In genomic region chrX:54934058-54934457, GRCh38 we compare ENCODE assay signal across 8 cellular contexts. TPM values are rescaled to one million over a fixed set of nuclear protein-coding genes. Genes with fewer than 3 reads are reported as not detected.
"Had no signal": no experiment of that assay in that cellular context is flagged by ENCODE, and none has a peak within 500 bp of the region (broad histone marks: within the 10 kb centered on the region; RNA-seq: fewer than 3 reads in every experiment).

No MANE protein-coding gene starts in this region.

- H3K4me1 Mint-ChIP-seq: IgD-negative memory B cell had no signal

- ATAC-seq: HepG2, K562 had no signal

- H3K27ac ChIP-seq: HL-60 had no signal

- DNase-seq: IMR-90, KBM-7 had no signal

- H3K27ac Mint-ChIP-seq: IgD-negative memory B cell had no signal

- H3K4me3 Mint-ChIP-seq: IgD-negative memory B cell had no signal

- FAIRE-seq: HepG2, HTR-8/SVneo, K562 had no signal

- H3K4me3 ChIP-seq: K562 had no signal

- H3K9me3 Mint-ChIP-seq: IgD-negative memory B cell had no signal

RNA-seq across cellular contexts. Expression of gene TRO, which starts 13.4 kb away (rescaled TPM):
- total RNA-seq: HT-29 had no signal

RNA-seq across cellular contexts. Expression of gene PFKFB1, which starts 59.9 kb away (rescaled TPM):
- total RNA-seq: HT-29 had no signal
